In genomic region chr5:34415559-34416198, GRCh38 we compare ENCODE assay signal across 9 cellular contexts.
DNase-seq lines count a peak whose midpoint lies in the region; ATAC-seq and TF ChIP-seq lines count a peak whose summit lies in the region.
"Had no signal": no experiment of that assay in that cellular context is flagged by ENCODE, and none has a peak within 500 bp of the region (broad histone marks: within the 10 kb centered on the region; RNA-seq: fewer than 3 reads in every experiment).

No MANE protein-coding gene starts in this region.

- H3K14ac ChIP-seq in neuronal stem cell (ENCODE audit: low read length), result no peak overlapping the region

- H3K79me1 ChIP-seq in neuronal stem cell (ENCODE audit: low read depth, low read length), result no peaks in the 10 kb centered on the region

- H2BK5ac ChIP-seq in neuronal stem cell (ENCODE audit: low read length), result no peak overlapping the region

- H3K36me3 ChIP-seq in naive thymus-derived CD4-positive, alpha-beta T cell (ENCODE audit: control insufficient read depth in 2 of 3, insufficient read depth in 3 of 3, low read length in 3 of 3), result no peaks in the 10 kb centered on the region
- no peaks in the 10 kb centered on the region for H3K36me3 ChIP-seq in neuronal stem cell (replicated peaks in 1 of 2; ENCODE audit: control insufficient read depth in 2 of 2, insufficient read depth in 2 of 2, low read length in 2 of 2)
- H3K36me3 ChIP-seq: BLaER1 treated with 17β-estradiol and CSF1 and Interleukin-3, amounts not matched to agents 10 nM and 100 nM had no signal

- peaks cover 0 to 4% (median 0%) of the 10 kb centered on the region in 3 experiments for H3K9me3 ChIP-seq in naive thymus-derived CD4-positive, alpha-beta T cell (ENCODE audit: control insufficient read depth in 2 of 3, low read length in 3 of 3)
- no peaks in the 10 kb centered on the region for H3K9me3 ChIP-seq in neuronal stem cell (replicated peaks in 1 of 2; ENCODE audit: control insufficient read depth in 2 of 2, insufficient read depth in 1 of 2, low read depth in 1 of 2, low read length in 2 of 2)

- no peak overlapping the region for H3K9ac ChIP-seq in neuronal stem cell (ENCODE audit: low read depth, low read length, poor library complexity)
- H3K9ac ChIP-seq: BLaER1 treated with 17β-estradiol and CSF1 and Interleukin-3, amounts not matched to agents 10 nM and 100 nM had no signal

- DNase-seq in ELR (ENCODE audit: low read depth) (peak; percentile 70), amniotic epithelial cell (ENCODE audit: low read depth) (peak; percentile 59), neuronal stem cell (ENCODE audit: low spot score) (no peak), RKO (ENCODE audit: low spot score) (no peak), lower leg skin (ENCODE audit: low spot score in 2 of 2) (no peak)
- no peak for DNase-seq in naive thymus-derived CD4-positive, alpha-beta T cell

- POLR2A ChIA-PET in naive thymus-derived CD4-positive, alpha-beta T cell (lab: Charles Lee), result no interaction called here

- no peak overlapping the region for H3K4me3 Mint-ChIP-seq in naive thymus-derived CD4-positive, alpha-beta T cell

- H3K4me1 ChIP-seq in naive thymus-derived CD4-positive, alpha-beta T cell (ENCODE audit: control insufficient read depth in 2 of 2, insufficient read depth in 2 of 2, low read length in 2 of 2), result no peaks in the 10 kb centered on the region
- peaks cover 5 to 17% of the 10 kb centered on the region in 2 donors for H3K4me1 ChIP-seq in neuronal stem cell (ENCODE audit: control insufficient read depth in 2 of 2, insufficient read depth in 1 of 2, low read depth in 1 of 2, low read length in 2 of 2)
- H3K4me1 ChIP-seq: BLaER1 treated with 17β-estradiol and CSF1 and Interleukin-3, amounts not matched to agents 10 nM and 100 nM had no signal

- H3K27me3 ChIP-seq in naive thymus-derived CD4-positive, alpha-beta T cell (ENCODE audit: control insufficient read depth in 2 of 2, insufficient read depth in 2 of 2, low read length in 2 of 2), result no peaks in the 10 kb centered on the region
- no peaks in the 10 kb centered on the region for H3K27me3 ChIP-seq in neuronal stem cell (ENCODE audit: control insufficient read depth in 3 of 3, insufficient read depth in 3 of 3, low read depth in 1 of 3, low read length in 3 of 3)
- H3K27me3 ChIP-seq: BLaER1 treated with 17β-estradiol and CSF1 and Interleukin-3, amounts not matched to agents 10 nM and 100 nM had no signal

- no peak overlapping the region for H3K23ac ChIP-seq in neuronal stem cell (ENCODE audit: low read depth, low read length, poor library complexity)

- H4K91ac ChIP-seq in neuronal stem cell (ENCODE audit: low read depth, low read length, poor library complexity), result no peak overlapping the region

- TF ChIP-seq CTCF in lower leg skin (IDR thresholded peaks at IDR 0.05), result no peak

- no peak overlapping the region for H2AK5ac ChIP-seq in neuronal stem cell (ENCODE audit: low read depth, low read length)

- H2BK120ac ChIP-seq in neuronal stem cell (ENCODE audit: low read depth, low read length), result no peak overlapping the region

- no peak overlapping the region for H3K27ac Mint-ChIP-seq in naive thymus-derived CD4-positive, alpha-beta T cell

- no peak overlapping the region for H2BK15ac ChIP-seq in neuronal stem cell (ENCODE audit: low read length)

- H3K4me3 ChIP-seq in naive thymus-derived CD4-positive, alpha-beta T cell (ENCODE audit: low read length), result no peak overlapping the region
- H3K4me3 ChIP-seq in neuronal stem cell (ENCODE audit: low read length in 2 of 2), result no peak overlapping the region
- no peak overlapping the region for H3K4me3 ChIP-seq in lower leg skin (ENCODE audit: low read depth, poor library complexity, severe bottlenecking)
- H3K4me3 ChIP-seq: BLaER1 treated with 17β-estradiol and CSF1 and Interleukin-3, amounts not matched to agents 10 nM and 100 nM had no signal

- no peak overlapping the region for H2BK12ac ChIP-seq in neuronal stem cell (ENCODE audit: low read length)

- no peak for TF ChIP-seq POLR2A in lower leg skin (IDR thresholded peaks at IDR 0.05)

- peaks cover 0 to 3% (median 0%) of the 10 kb centered on the region in 5 donors for H3K36me3 Mint-ChIP-seq in naive thymus-derived CD4-positive, alpha-beta T cell

- no peak overlapping the region for H3K18ac ChIP-seq in neuronal stem cell (ENCODE audit: low read length)

- ATAC-seq in GM19452 (IDR thresholded peaks at IDR 0.05; ENCODE audit: unreplicated experiment) (peak; percentile 100), HG03060 (IDR thresholded peaks at IDR 0.05; ENCODE audit: low read depth, unreplicated experiment) (peak; percentile 89)
- ATAC-seq in naive thymus-derived CD4-positive, alpha-beta T cell, result no peak

- H3K9me3 Mint-ChIP-seq in naive thymus-derived CD4-positive, alpha-beta T cell, result peaks cover 0 to 15% (median 2%) of the 10 kb centered on the region in 11 donors

- no peak overlapping the region for H3K4ac ChIP-seq in neuronal stem cell (ENCODE audit: low read length)

- no peak overlapping the region for H3K27ac ChIP-seq in naive thymus-derived CD4-positive, alpha-beta T cell (ENCODE audit: low read depth, low read length)
- no peak overlapping the region for H3K27ac ChIP-seq in neuronal stem cell (replicated peaks; ENCODE audit: low read length)
- H3K27ac ChIP-seq: BLaER1 treated with 17β-estradiol and CSF1 and Interleukin-3, amounts not matched to agents 10 nM and 100 nM had no signal

- WGBS in neuronal stem cell (ENCODE audit: extremely low coverage in 2 of 2, insufficient read length in 2 of 2, insufficient replicate concordance in 1 of 2), 2 donors, result no CpG with 5 or more reads among the region's 2 CpGs
- WGBS in lower leg skin, 2 donors, result 61 to 68% methylated on average over 2 of the region's 2 CpGs

- CTCF ChIA-PET in naive thymus-derived CD4-positive, alpha-beta T cell (lab: Charles Lee), result interaction anchor here (0.6 kb wide), 1 partner anchor 419 kb away, joined by 3 read pairs; no protein-coding TSS in a partner anchor

- no peak overlapping the region for H4K8ac ChIP-seq in neuronal stem cell (ENCODE audit: low read depth, low read length)

- H2AFZ ChIP-seq in neuronal stem cell (ENCODE audit: low read length), result no peak overlapping the region

- H3K27me3 Mint-ChIP-seq in naive thymus-derived CD4-positive, alpha-beta T cell, result peaks cover 5 to 19% (median 6%) of the 10 kb centered on the region in 5 donors

- H3K4me1 Mint-ChIP-seq in naive thymus-derived CD4-positive, alpha-beta T cell, result peaks cover 0 to 2% (median 0%) of the 10 kb centered on the region in 7 donors

- intact Hi-C loops in naive thymus-derived CD4-positive, alpha-beta T cell (cut with micrococcal nuclease), result no loop called here
- intact Hi-C loops in lower leg skin (cut with DNase I; ENCODE audit: low total_unique reads), result no loop called here

- no peak overlapping the region for H3K4me2 ChIP-seq in neuronal stem cell (ENCODE audit: insufficient read depth, low read length, poor library complexity, severe bottlenecking)
- H3K4me2 ChIP-seq: BLaER1 treated with 17β-estradiol and CSF1 and Interleukin-3, amounts not matched to agents 10 nM and 100 nM had no signal

Comparison
In these comparisons a context has a peak if more than half of its experiments do, and no peak if none do; other contexts are left out.
1. DNase-seq: peak in ELR (single experiment) and amniotic epithelial cell (single experiment); none in naive thymus-derived CD4-positive, alpha-beta T cell (0 of 9), neuronal stem cell (single experiment), RKO (single experiment) and lower leg skin (0 of 2).